In genomic region chr15:83356516-83357399, GRCh38 we compare ENCODE assay signal across 34 cellular contexts.
DNase-seq lines count a peak whose midpoint lies in the region; ATAC-seq, FAIRE-seq and TF ChIP-seq lines count a peak whose summit lies in the region.
"Had no signal": no experiment of that assay in that cellular context is flagged by ENCODE, and none has a peak within 500 bp of the region (broad histone marks: within the 10 kb centered on the region; RNA-seq: fewer than 3 reads in every experiment).

No MANE protein-coding gene starts in this region.

- whole genome bisulfite sequencing in esophagus squamous epithelium, 2 donors: 25 to 26% methylated on average over 11 to 13 of the region's 13 CpGs

- H3K36me3 ChIP-seq in GM23338 (ENCODE audit: insufficient read depth): no peaks in the 10 kb centered on the region
- H3K36me3 ChIP-seq in adipocyte (ENCODE audit: control insufficient read depth, insufficient read depth, low read length, severe bottlenecking): no peaks in the 10 kb centered on the region
- no peaks in the 10 kb centered on the region for H3K36me3 ChIP-seq in esophagus squamous epithelium
- no peaks in the 10 kb centered on the region for H3K36me3 ChIP-seq in osteoblast (ENCODE audit: insufficient read depth, low read length)
- no peaks in the 10 kb centered on the region for H3K36me3 ChIP-seq in kidney (ENCODE audit: control insufficient read depth in 1 of 2, insufficient read depth in 2 of 2, low read length in 2 of 2)
- H3K36me3 ChIP-seq: adrenal gland, MG63, suprapubic skin had no signal

- no peak for TF ChIP-seq POLR2A in esophagus squamous epithelium (IDR thresholded peaks at IDR 0.05)

- H3K9me2 ChIP-seq in GM23338 (ENCODE audit: insufficient read depth): no peaks in the 10 kb centered on the region

- no peak overlapping the region for H3K4me3 ChIP-seq in GM23338
- no peak overlapping the region for H3K4me3 ChIP-seq in adipocyte (ENCODE audit: low read length)
- H3K4me3 ChIP-seq in esophagus squamous epithelium: no peak overlapping the region
- H3K4me3 ChIP-seq in osteoblast (ENCODE audit: insufficient read depth, low read length): no peak overlapping the region
- H3K4me3 ChIP-seq in kidney (ENCODE audit: low read length in 2 of 2): no peak overlapping the region
- H3K4me3 ChIP-seq: A549, adrenal gland, dorsolateral prefrontal cortex, MG63, suprapubic skin had no signal

- no peaks in the 10 kb centered on the region for H3K4me1 Mint-ChIP-seq in GM23338
- H3K4me1 Mint-ChIP-seq: brain; CD4-positive, alpha-beta memory T cell; naive thymus-derived CD4-positive, alpha-beta T cell had no signal

- H3K27me3 Mint-ChIP-seq in GM23338 (ENCODE audit: insufficient read depth, low read depth, poor library complexity): peaks cover 7% of the 10 kb centered on the region

- H3K9ac ChIP-seq in adipocyte (ENCODE audit: low read length): no peak overlapping the region
- H3K9ac ChIP-seq in kidney (ENCODE audit: low read length in 2 of 2): no peak overlapping the region

- intact Hi-C loops in esophagus squamous epithelium (cut with DNase I): no loop called here
- intact Hi-C loops in kidney (cut with DNase I): no loop called here

- H3F3A ChIP-seq in GM23338 (replicated peaks; ENCODE audit: low read depth): no peaks in the 10 kb centered on the region

- no peaks in the 10 kb centered on the region; the same call in 2 of the 3 replicates for H3K9me3 Mint-ChIP-seq in GM23338
- H3K9me3 Mint-ChIP-seq: activated CD8-positive, alpha-beta T cell treated with anti-CD3 and anti-CD28 coated beads for 36 hours; activated T-helper 1 cell treated with anti-CD3 and anti-CD28 coated beads, Interleukin-12 subunit alpha, Interleukin-12 subunit beta, Interleukin-2, Interleukin-4 antibody, amounts not matched to agents 30 ng/mL and 10 ng/mL and 1 ng/mL, durations not matched to agents 14 hours and 24 hours and 36 hours; T-helper 2 cell treated with Interferon-gamma antibody and Interleukin-4, amounts not matched to agents 5 μg/mL and 100 μg/mL, for 36 hours had no signal

- ATAC-seq in GM23338 (peak; percentile 50), GM18519 (IDR thresholded peaks at IDR 0.05; ENCODE audit: low FRiP score, unreplicated experiment) (no peak)
- ATAC-seq: A549; activated CD8-positive, alpha-beta T cell treated with anti-CD3 and anti-CD28 coated beads for 36 hours; naive thymus-derived CD4-positive, alpha-beta T cell had no signal

- no peak overlapping the region for H3K27ac Mint-ChIP-seq in GM23338
- H3K27ac Mint-ChIP-seq: activated CD8-positive, alpha-beta T cell treated with anti-CD3 and anti-CD28 coated beads for 36 hours; activated T-helper 1 cell treated with anti-CD3 and anti-CD28 coated beads, Interleukin-12 subunit alpha, Interleukin-12 subunit beta, Interleukin-2, Interleukin-4 antibody, amounts not matched to agents 30 ng/mL and 10 ng/mL and 1 ng/mL, durations not matched to agents 14 hours and 24 hours and 36 hours; naive thymus-derived CD4-positive, alpha-beta T cell; T-helper 2 cell treated with Interferon-gamma antibody and Interleukin-4, amounts not matched to agents 5 μg/mL and 100 μg/mL, for 36 hours had no signal

- H3K27me3 ChIP-seq in GM23338 (ENCODE audit: insufficient read depth) (no peaks in the 10 kb centered on the region), adipocyte (replicated peaks; ENCODE audit: control insufficient read depth, insufficient read depth, low read length) (peaks cover 14% of the 10 kb centered on the region), esophagus squamous epithelium (peaks cover 0 to 5% (median 0%) of the 10 kb centered on the region in 4 donors), osteoblast (ENCODE audit: insufficient read depth, low read length) (peaks cover 3% of the 10 kb centered on the region)
- H3K27me3 ChIP-seq: adrenal gland, MG63 had no signal

- H3K36me3 Mint-ChIP-seq in GM23338 (ENCODE audit: low read depth): no peaks in the 10 kb centered on the region
- H3K36me3 Mint-ChIP-seq: brain; CD4-positive, alpha-beta memory T cell; naive thymus-derived CD4-positive, alpha-beta T cell had no signal

- H3K9me3 ChIP-seq in adipocyte (ENCODE audit: control insufficient read depth, low read length): no peaks in the 10 kb centered on the region
- H3K9me3 ChIP-seq in esophagus squamous epithelium: no peaks in the 10 kb centered on the region
- H3K9me3 ChIP-seq in osteoblast (ENCODE audit: low read depth, low read length): no peaks in the 10 kb centered on the region
- H3K9me3 ChIP-seq in kidney (ENCODE audit: control insufficient read depth in 1 of 2, low read length in 2 of 2): no peaks in the 10 kb centered on the region
- H3K9me3 ChIP-seq: A549, adrenal gland, MG63, suprapubic skin had no signal

- no peak overlapping the region for H3K27ac ChIP-seq in GM23338 (ENCODE audit: low read depth)
- H3K27ac ChIP-seq in esophagus squamous epithelium: peak overlapping the region in 3 of 4 donors; percentile 8 to 25 (median 17)
- H3K27ac ChIP-seq in osteoblast (ENCODE audit: low read depth, low read length): no peak overlapping the region
- no peak overlapping the region for H3K27ac ChIP-seq in kidney (ENCODE audit: low read depth in 2 of 2, low read length in 2 of 2)
- H3K27ac ChIP-seq: A549, adrenal gland, dorsolateral prefrontal cortex, suprapubic skin had no signal

- FAIRE-seq in kidney (lab: Jason Lieb, UNC): no peak
- FAIRE-seq: A549, D721Med, islet of Langerhans had no signal

- H2AFZ ChIP-seq in GM23338 (peak overlapping the region; percentile 69), osteoblast (ENCODE audit: low read length) (peak overlapping the region; percentile 59)

- H4K20me1 ChIP-seq in GM23338 (replicated peaks; ENCODE audit: insufficient read depth) (no peaks in the 10 kb centered on the region), osteoblast (ENCODE audit: insufficient read depth, low read length) (no peaks in the 10 kb centered on the region)

- H3K79me2 ChIP-seq in GM23338 (replicated peaks; ENCODE audit: insufficient read depth): no peaks in the 10 kb centered on the region
- H3K79me2 ChIP-seq in osteoblast (ENCODE audit: insufficient read depth, low read length): no peaks in the 10 kb centered on the region

- no peak overlapping the region for H3K4me3 Mint-ChIP-seq in GM23338
- H3K4me3 Mint-ChIP-seq: activated CD8-positive, alpha-beta T cell treated with anti-CD3 and anti-CD28 coated beads for 36 hours; activated T-helper 1 cell treated with anti-CD3 and anti-CD28 coated beads, Interleukin-12 subunit alpha, Interleukin-12 subunit beta, Interleukin-2, Interleukin-4 antibody, amounts not matched to agents 30 ng/mL and 10 ng/mL and 1 ng/mL, durations not matched to agents 14 hours and 24 hours and 36 hours; brain; CD4-positive, alpha-beta memory T cell; naive thymus-derived CD4-positive, alpha-beta T cell; T-helper 2 cell treated with Interferon-gamma antibody and Interleukin-4, amounts not matched to agents 5 μg/mL and 100 μg/mL, for 36 hours had no signal

- H3K4me1 ChIP-seq in GM23338 (ENCODE audit: insufficient read depth) (no peaks in the 10 kb centered on the region), adipocyte (ENCODE audit: control insufficient read depth, insufficient read depth, low read length) (no peaks in the 10 kb centered on the region), esophagus squamous epithelium (peaks cover 0 to 45% (median 4%) of the 10 kb centered on the region in 3 donors), osteoblast (ENCODE audit: insufficient read depth, low read length) (no peaks in the 10 kb centered on the region), kidney (ENCODE audit: control insufficient read depth in 1 of 2, insufficient read depth in 1 of 2, low read depth in 1 of 2, low read length in 2 of 2) (no peaks in the 10 kb centered on the region)
- H3K4me1 ChIP-seq: adrenal gland had no signal

- H3K4me2 ChIP-seq in GM23338 (no peak overlapping the region), osteoblast (ENCODE audit: insufficient read depth, low read length) (no peak overlapping the region)
- H3K4me2 ChIP-seq: A549 had no signal

- DNase-seq in GM23338 (ENCODE audit: low spot score) (no peak), adipocyte (ENCODE audit: low read depth) (peak; percentile 14), esophagus squamous epithelium (lab: John Stamatoyannopoulos, UW) (no peak), osteoblast (ENCODE audit: insufficient read length, low spot score, missing footprints) (no peak), SW480 (ENCODE audit: low spot score) (no peak), kidney (no peak), OCI-M2 (lab: John Stamatoyannopoulos, UW; ENCODE audit: unreplicated experiment) (no peak)
- DNase-seq: activated CD8-positive, alpha-beta memory T cell treated with anti-CD3 and anti-CD28 coated beads, Interleukin-2, amount 50 U/mL, for 48 hours; activated CD8-positive, alpha-beta T cell treated with anti-CD3 and anti-CD28 coated beads for 36 hours; activated naive CD4-positive, alpha-beta T cell treated with Interleukin-2 at 50 U/mL for 16 hours; adrenal gland; AML-193; CD4-positive, alpha-beta memory T cell; DND-41; dorsolateral prefrontal cortex; GOT3; KBM-7; MG63; midbrain; naive thymus-derived CD4-positive, alpha-beta T cell; NCI-H1417; NCI-H2029; NCI-H524 treated with DMSO at 0.1 percent for 48 hours; NK-92 treated with Interleukin-12 subunit alpha and Interleukin-12 subunit beta, amount 100 ng/mL, for 24 hours; SHP77 treated with DMSO at 0.1 percent for 48 hours; stimulated activated naive CD4-positive, alpha-beta T cell had no signal

- TF ChIP-seq CTCF in GM23338 (conservative IDR thresholded peaks at IDR 0.05; ENCODE audit: low read depth in 2 of 2) (no peak), esophagus squamous epithelium (IDR thresholded peaks at IDR 0.05) (peak in 1 of 6 experiments; percentile 6), osteoblast (IDR thresholded peaks at IDR 0.05; ENCODE audit: extremely low read depth, low read depth, low read length) (no peak), kidney (IDR thresholded peaks at IDR 0.05; ENCODE audit: borderline replicate concordance, extremely low read depth, insufficient read depth) (no peak)

TF ChIP-seq in GM23338, 12 proteins besides CTCF, POLR2A, EP300 and RAD21 (continues in another document):
- TF ChIP-seq JUNB (IDR thresholded peaks at IDR 0.05; ENCODE audit: unreplicated experiment) (no peak), NANOG (IDR thresholded peaks at IDR 0.05; ENCODE audit: borderline replicate concordance) (no peak)

Comparison
In these comparisons a context has a peak if more than half of its experiments do, and no peak if none do; other contexts are left out.
1. H3K27ac ChIP-seq: peak in esophagus squamous epithelium (3 of 4); none in GM23338 (single experiment), osteoblast (single experiment) and kidney (0 of 2).